26 cellular contexts compared by ENCODE assay signal in the genomic region with DNA sequence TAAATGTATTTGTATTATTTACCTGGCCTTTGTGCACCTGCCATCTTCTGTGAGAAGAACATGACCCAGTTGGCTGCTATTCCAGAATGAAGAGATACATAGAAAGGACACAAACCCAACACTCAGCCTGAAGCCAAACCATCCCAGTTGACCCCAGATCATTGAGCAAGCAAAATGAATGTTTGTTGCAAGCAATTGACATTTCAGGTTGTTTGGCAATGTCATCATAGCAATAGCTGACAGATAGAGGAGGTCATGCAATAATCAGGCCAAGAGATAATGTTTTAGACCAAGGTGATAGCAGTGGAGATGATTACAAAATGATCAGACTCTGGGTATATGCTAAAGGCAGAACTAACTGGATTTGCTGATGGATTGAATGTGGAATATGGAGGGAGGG.
"Had no signal": no experiment of that assay in that cellular context is flagged by ENCODE, and none has a peak within 500 bp of the region (broad histone marks: within the 10 kb centered on the region; RNA-seq: fewer than 3 reads in every experiment).

No MANE protein-coding gene starts in this region.

- H3K27ac ChIP-seq: stomach, suprapubic skin, testis, thoracic aorta, thyroid gland, tibial artery, tibial nerve, transverse colon, upper lobe of left lung, upper lobe of right lung, uterus, vagina had no signal

- H3K4me3 ChIP-seq: stomach, suprapubic skin, testis, thoracic aorta, thyroid gland, tibial artery, tibial nerve, transverse colon, upper lobe of left lung, upper lobe of right lung, uterus, vagina had no signal

- FAIRE-seq: urothelium cell line had no signal

- H3K9me3 ChIP-seq: suprapubic skin, testis, thoracic aorta, thyroid gland, tibial artery, tibial nerve, transverse colon, upper lobe of left lung, upper lobe of right lung, uterus, vagina had no signal

- H3K27me3 ChIP-seq: suprapubic skin, testis, thyroid gland, tibial artery, transverse colon, upper lobe of left lung, upper lobe of right lung, vagina had no signal

- H3K36me3 ChIP-seq: stomach, suprapubic skin, thoracic aorta, thyroid gland, tibial artery, tibial nerve, transverse colon, upper lobe of left lung, upper lobe of right lung, uterus, vagina had no signal

- DNase-seq: stimulated activated CD4-positive, alpha-beta T cell treated with anti-CD3 and anti-CD28 coated beads, Interleukin-2, amount 100 ng/mL, for 48 hours; stimulated activated CD4-positive, alpha-beta T cell treated with anti-CD3 and anti-CD28 coated beads, Interleukin-4, amount 100 ng/mL, for 1 hour; stimulated activated CD4-positive, alpha-beta T cell treated with anti-CD3 and anti-CD28 coated beads, Interleukin-4, amount 100 ng/mL, for 24 hours; stimulated activated CD4-positive, alpha-beta T cell treated with anti-CD3 and anti-CD28 coated beads, Interleukin-4, amount 100 ng/mL, for 4 hours; stimulated activated CD8-positive, alpha-beta memory T cell treated with anti-CD3 and anti-CD28 coated beads, Interleukin-4, amount 100 ng/mL, for 48 hours; stimulated activated naive B cell treated with anti-CD40 and anti-IgM and Interleukin-4, amounts not matched to agents 10 μg/mL and 1 μg/mL and 100 μg/mL, for 72 hours; stimulated activated naive CD4-positive, alpha-beta T cell; stimulated activated naive CD4-positive, alpha-beta T cell treated with Interleukin-2 at 50 U/mL for 16 hours; stimulated activated naive CD8-positive, alpha-beta T cell treated with anti-CD3 and anti-CD28 coated beads, Interleukin-15, amount 100 ng/mL, for 72 hours; stimulated activated naive CD8-positive, alpha-beta T cell treated with anti-CD3 and anti-CD28 coated beads, Interleukin-15, Interleukin-2, amounts not matched to agents 100 U/mL and 50 U/mL, for 24 hours; stomach; substantia nigra; testis; thyroid gland; tibial artery; transverse colon; upper lobe of left lung; upper lobe of right lung; uterus had no signal

- ATAC-seq: stimulated activated effector memory CD8-positive, alpha-beta T cell treated with anti-CD3 and anti-CD28 coated beads, Interleukin-12 subunit alpha, Interleukin-12 subunit beta, amount 100 ng/mL, for 72 hours; stimulated activated memory B cell treated with anti-CD40 and anti-IgM and Interleukin-4, amounts not matched to agents 10 μg/mL and 1 μg/mL and 100 μg/mL, for 72 hours; stimulated activated naive B cell treated with anti-CD40 and anti-IgM and Interleukin-4, amounts not matched to agents 10 μg/mL and 1 μg/mL and 100 μg/mL, for 72 hours; stimulated activated naive CD8-positive, alpha-beta T cell treated with anti-CD3 and anti-CD28 coated beads, Interleukin-15, amount 100 ng/mL, for 72 hours; stimulated activated naive CD8-positive, alpha-beta T cell treated with anti-CD3 and anti-CD28 coated beads, Interleukin-15, Interleukin-2, amounts not matched to agents 100 U/mL and 50 U/mL, for 24 hours; upper lobe of right lung had no signal

- H3K4me1 ChIP-seq: stomach, suprapubic skin, testis, thyroid gland, tibial nerve, transverse colon, upper lobe of left lung, upper lobe of right lung, uterus, vagina had no signal
